In the genomic region with DNA sequence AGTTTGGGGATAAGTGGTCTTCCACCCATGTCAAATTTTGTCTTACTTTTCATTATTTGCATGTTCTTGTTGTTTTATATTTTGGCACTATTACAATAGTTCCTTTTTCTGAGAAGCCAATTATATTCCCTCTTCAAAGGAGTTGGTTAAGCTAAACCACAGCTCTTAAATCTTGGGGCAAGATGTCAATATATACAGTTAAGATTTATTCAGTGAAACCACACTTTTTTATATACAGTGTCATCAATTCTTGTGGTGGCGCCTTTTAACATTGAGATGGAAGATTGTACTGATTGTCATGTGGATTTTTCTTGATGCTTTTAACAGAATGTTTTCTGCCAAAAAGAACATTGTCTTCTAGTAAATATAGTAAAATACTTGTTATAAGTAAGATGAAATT, we compare ENCODE assay signal across 29 cellular contexts.
"Had no signal": no experiment of that assay in that cellular context is flagged by ENCODE, and none has a peak within 500 bp of the region (broad histone marks: within the 10 kb centered on the region; RNA-seq: fewer than 3 reads in every experiment).

No MANE protein-coding gene starts in this region.

- ATAC-seq: esophagus mucosa, heart left ventricle, left colon, right lobe of liver had no signal

- H3K4me3 ChIP-seq: adrenal gland, cardiac muscle cell, coronary artery, dorsolateral prefrontal cortex, heart left ventricle, ovary, right lobe of liver, thoracic aorta, uterus had no signal

- DNase-seq: activated CD4-positive, alpha-beta T cell treated with anti-CD3 and anti-CD28 coated beads for 4 hours; activated CD4-positive, alpha-beta T cell treated with anti-CD3 and anti-CD28 coated beads, Interleukin-2, amount 50 U/mL, for 4 hours; activated CD8-positive, alpha-beta memory T cell treated with anti-CD3 and anti-CD28 coated beads for 24 hours; activated effector memory CD4-positive, alpha-beta T cell treated with anti-CD3 and anti-CD28 coated beads, Interleukin-2, amount 50 U/mL, for 16 hours; activated naive CD4-positive, alpha-beta T cell treated with anti-CD3 and anti-CD28 coated beads for 36 hours; activated naive CD8-positive, alpha-beta T cell treated with anti-CD3 and anti-CD28 coated beads for 36 hours; activated T-cell treated with anti-CD3 and anti-CD28 coated beads, Interleukin-2, amount 50 U/mL, for 1 hour; adrenal gland; aorta; dorsolateral prefrontal cortex; effector memory CD4-positive, alpha-beta T cell; foreskin fibroblast; heart left ventricle; hypothalamus; immature natural killer cell; kidney; left colon; mammary epithelial cell; naive B cell; ovary; right lobe of liver; stimulated activated CD4-positive, alpha-beta T cell treated with anti-CD3 and anti-CD28 coated beads, Interleukin-4, amount 100 ng/mL, for 1 hour; trophoblast cell; uterus had no signal

- FAIRE-seq: endothelial cell of umbilical vein had no signal
